Comparison of ENCODE assay signal across 21 cellular contexts in the genomic region with DNA sequence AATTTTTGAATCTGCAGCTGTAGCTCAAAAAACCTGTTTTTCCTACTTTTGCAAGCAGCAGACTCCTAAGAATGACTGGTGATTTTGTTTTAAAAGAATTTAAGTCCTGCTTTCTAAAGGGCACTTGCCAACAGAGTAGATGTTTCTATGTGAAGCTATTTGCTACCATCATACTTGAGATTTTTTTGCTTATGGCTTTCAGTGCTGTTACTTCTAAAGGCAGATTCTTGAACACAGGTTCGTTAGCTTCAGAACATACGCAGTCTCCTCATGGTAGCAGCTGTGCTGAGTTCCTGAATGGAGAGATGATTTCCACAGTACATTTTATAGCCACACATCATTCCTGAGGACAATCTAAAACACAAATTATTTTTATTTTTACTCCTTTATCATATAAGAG. TPM values are rescaled to one million over a fixed set of nuclear protein-coding genes. Genes with fewer than 3 reads are reported as not detected.
DNase-seq lines count a peak whose midpoint lies in the region; ATAC-seq and TF ChIP-seq lines count a peak whose summit lies in the region.
"Had no signal": no experiment of that assay in that cellular context is flagged by ENCODE, and none has a peak within 500 bp of the region (broad histone marks: within the 10 kb centered on the region; RNA-seq: fewer than 3 reads in every experiment).

No MANE protein-coding gene starts in this region.

- no peaks in the 10 kb centered on the region for H3K27me3 Mint-ChIP-seq in effector memory CD8-positive, alpha-beta T cell
- H3K27me3 Mint-ChIP-seq: central memory CD8-positive, alpha-beta T cell had no signal

- no peaks in the 10 kb centered on the region for H3K9me3 Mint-ChIP-seq in effector memory CD8-positive, alpha-beta T cell
- H3K9me3 Mint-ChIP-seq: central memory CD8-positive, alpha-beta T cell had no signal

- H2AFZ ChIP-seq in GM23248 (peak overlapping the region; percentile 44), hepatocyte (peak overlapping the region; percentile 37)

- no peak overlapping the region for H3K27ac Mint-ChIP-seq in effector memory CD8-positive, alpha-beta T cell

- in situ Hi-C loops in GM23248 (cut with MboI), result no loop called here

- no peaks in the 10 kb centered on the region for H3K4me1 Mint-ChIP-seq in effector memory CD8-positive, alpha-beta T cell (ENCODE audit: low read depth in 2 of 2)
- H3K4me1 Mint-ChIP-seq: central memory CD8-positive, alpha-beta T cell had no signal

- DNase-seq in GM23248 (no peak), ascending aorta (ENCODE audit: low spot score in 2 of 2) (no peak), hepatocyte (ENCODE audit: low spot score) (no peak), stomach (no peak), CD1c-positive myeloid dendritic cell (ENCODE audit: extremely low spot score) (no peak), inferior parietal cortex (ENCODE audit: extremely low spot score) (no peak)
- no peak for DNase-seq in effector memory CD8-positive, alpha-beta T cell
- DNase-seq: activated CD4-positive, alpha-beta T cell treated with anti-CD3 and anti-CD28 coated beads for 1 hour; activated T-cell treated with anti-CD3 and anti-CD28 coated beads, Interleukin-2, amount 50 U/mL, for 1 hour; amniotic stem cell; DMS79; effector CD4-positive, alpha-beta T cell; NCI-H1092; NCI-H2029 treated with DMSO at 0.1 percent for 48 hours; NCI-H82; nucleus accumbens; SW 1271 had no signal

- H3K27me3 ChIP-seq in GM23248 (replicated peaks; ENCODE audit: insufficient read depth) (no peaks in the 10 kb centered on the region), ascending aorta (no peaks in the 10 kb centered on the region), hepatocyte (no peaks in the 10 kb centered on the region), stomach (no peaks in the 10 kb centered on the region)

- no peak for TF ChIP-seq EP300 in stomach (IDR thresholded peaks at IDR 0.05)

- H3K4me3 ChIP-seq in GM23248 (no peak overlapping the region), ascending aorta (peak overlapping the region in 1 of 2 donors; percentile 34), hepatocyte (no peak overlapping the region), stomach (no peak overlapping the region)
- H3K4me3 ChIP-seq: GM12878 had no signal

- H3K79me2 ChIP-seq in GM23248 (ENCODE audit: insufficient read depth) (peaks cover 5% of the 10 kb centered on the region; the same call in 1 of the 2 replicates), hepatocyte (no peaks in the 10 kb centered on the region)

- H3F3A ChIP-seq in GM23248 (ENCODE audit: insufficient read depth), result peaks cover 6% of the 10 kb centered on the region; the same call in 1 of the 2 replicates

- intact Hi-C loops in ascending aorta (cut with DNase I) (no loop called here), stomach (cut with DNase I; ENCODE audit: low total_unique reads) (no loop called here)

- H3K4me3 Mint-ChIP-seq in effector memory CD8-positive, alpha-beta T cell, result no peak overlapping the region
- H3K4me3 Mint-ChIP-seq: central memory CD8-positive, alpha-beta T cell had no signal

- no peaks in the 10 kb centered on the region for H3K9me3 ChIP-seq in GM23248 (ENCODE audit: low read depth)
- H3K9me3 ChIP-seq in ascending aorta, result no peaks in the 10 kb centered on the region
- no peaks in the 10 kb centered on the region for H3K9me3 ChIP-seq in hepatocyte (ENCODE audit: low read depth)
- H3K9me3 ChIP-seq in stomach, result no peaks in the 10 kb centered on the region

- H3K36me3 Mint-ChIP-seq in effector memory CD8-positive, alpha-beta T cell (ENCODE audit: insufficient read depth), result no peaks in the 10 kb centered on the region

- H3K4me2 ChIP-seq in GM23248 (ENCODE audit: unreplicated experiment), result no peak overlapping the region
- peak overlapping the region; percentile 33 for H3K4me2 ChIP-seq in hepatocyte

- H3K4me1 ChIP-seq in GM23248 (ENCODE audit: insufficient read depth), result peaks cover 28% of the 10 kb centered on the region
- H3K4me1 ChIP-seq in ascending aorta, result peaks cover 5 to 20% of the 10 kb centered on the region in 2 donors
- peaks cover 39% of the 10 kb centered on the region for H3K4me1 ChIP-seq in hepatocyte (ENCODE audit: insufficient read depth)
- H3K4me1 ChIP-seq in stomach, result peaks cover 13 to 56% (median 34%) of the 10 kb centered on the region in 4 donors

- no peak for TF ChIP-seq POLR2A in stomach (IDR thresholded peaks at IDR 0.05)

- TF ChIP-seq CTCF in ascending aorta (IDR thresholded peaks at IDR 0.05) (no peak), hepatocyte (IDR thresholded peaks at IDR 0.05; ENCODE audit: poor library complexity) (no peak), stomach (IDR thresholded peaks at IDR 0.05) (no peak)

- ATAC-seq in effector memory CD8-positive, alpha-beta T cell (replicated peaks), result no peak
- ATAC-seq: esophagus mucosa, Right ventricle myocardium inferior had no signal

- H4K20me1 ChIP-seq in GM23248 (ENCODE audit: insufficient read depth) (no peaks in the 10 kb centered on the region), hepatocyte (ENCODE audit: insufficient read depth, poor library complexity, severe bottlenecking) (no peaks in the 10 kb centered on the region)

- H3K36me3 ChIP-seq in GM23248 (ENCODE audit: low read depth) (no peaks in the 10 kb centered on the region), ascending aorta (no peaks in the 10 kb centered on the region), hepatocyte (replicated peaks; ENCODE audit: insufficient read depth, low read depth) (no peaks in the 10 kb centered on the region), stomach (no peaks in the 10 kb centered on the region)

- H3K9ac ChIP-seq in GM23248, result no peak overlapping the region

- H3K27ac ChIP-seq in GM23248, result no peak overlapping the region
- H3K27ac ChIP-seq in ascending aorta, result peak overlapping the region; percentile 68 to 84
- peak overlapping the region; percentile 81 for H3K27ac ChIP-seq in hepatocyte
- peak overlapping the region in 3 of 5 donors; percentile 23 to 67 (median 26) for H3K27ac ChIP-seq in stomach

- 95 to 97% methylated on average over 2 of the region's 2 CpGs for WGBS in GM23248 (ENCODE audit: low coverage in 1 of 2, low lambda C conversion rate in 2 of 2, missing lambda C conversion rate in 2 of 2), 2 experiments
- WGBS in hepatocyte (ENCODE audit: low lambda C conversion rate, missing lambda C conversion rate), result 64% methylated on average over 2 of the region's 2 CpGs
- 72 to 84% (median 80%) methylated on average over 2 of the region's 2 CpGs for WGBS in stomach, 5 donors

- H3K9me2 ChIP-seq in GM23248 (ENCODE audit: insufficient read depth) (no peaks in the 10 kb centered on the region), hepatocyte (replicated peaks; ENCODE audit: insufficient read depth) (no peaks in the 10 kb centered on the region)

RNA-seq across cellular contexts. Expression of gene ELL2, which starts 24.4 kb away (rescaled TPM):
- total RNA-seq in GM23248 (2014; rRNA removed; shearing (Covaris generic)), result 228 and 243 TPM in 2 replicates
- polyA plus RNA-seq in GM23248 (2016; fragmentation: Nextera tagmentation; extraction: Ambion mirVana) (147 and 159 TPM in 2 replicates), hepatocyte (31.9 and 34.6 TPM in 2 replicates), stomach (10 to 100 TPM; 24.7 to 46.7 (median 45.3) TPM)
- total RNA-seq in ascending aorta (26.0 TPM), hepatocyte (51.1 and 56.0 TPM in 2 replicates), stomach (100 to 1,000 TPM in 4 of 5 donors, 10 to 100 TPM in 1; 26.8 to 279 (median 178) TPM)
